ENCODE assay signal across 8 cellular contexts in the genomic region with DNA sequence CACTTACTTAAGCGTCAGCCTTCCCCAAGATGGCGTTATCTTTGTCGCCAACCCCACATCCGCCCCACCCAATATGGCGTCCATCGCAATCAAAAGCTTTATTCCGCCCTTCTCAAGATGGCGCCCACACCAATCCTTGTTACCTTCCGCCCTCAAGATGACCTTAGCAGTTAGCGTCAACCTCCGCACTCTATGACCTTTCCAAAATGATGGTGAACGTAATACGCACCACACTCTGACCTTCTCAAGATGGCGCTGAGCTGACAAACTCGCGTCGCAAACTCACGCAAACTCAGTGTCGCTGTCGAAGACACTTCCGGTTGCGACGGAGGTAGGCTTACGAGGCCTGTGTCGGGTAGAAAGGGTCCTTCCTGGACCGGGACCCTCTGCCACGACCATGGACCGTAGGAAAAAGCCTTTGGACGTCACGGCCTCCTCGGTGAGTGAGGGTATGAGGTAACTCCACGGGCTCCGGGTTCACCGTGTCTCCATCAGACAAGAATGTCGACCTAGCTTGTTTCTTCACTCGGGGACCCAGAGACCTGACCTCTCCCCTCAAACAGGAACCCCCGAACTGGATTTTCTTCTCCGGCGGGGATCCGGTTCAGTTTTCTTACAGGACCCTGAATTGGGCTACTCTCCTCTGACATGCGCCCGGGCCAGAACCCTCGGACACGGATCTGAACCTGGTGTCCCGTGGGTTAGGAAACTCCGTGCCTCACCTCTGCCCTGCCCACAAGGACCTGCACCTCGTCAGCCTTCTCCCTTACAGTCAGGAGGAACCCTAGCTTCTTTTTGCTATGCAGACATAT. TPM values are rescaled to one million over a fixed set of nuclear protein-coding genes. Genes with fewer than 3 reads are reported as not detected.
DNase-seq lines count a peak whose midpoint lies in the region; TF ChIP-seq lines count a peak whose summit lies in the region.

A gene (plus strand): TSS at position 323 of the 812 bp plus-strand sequence. CDS start 75 bp downstream, at position 398.

- H3K36me3 ChIP-seq in ES-I3 (ENCODE audit: insufficient read depth, low read length) = no peaks in the 10 kb centered on the region; the same call in 1 of the 2 replicates
- peaks cover 17% of the 10 kb centered on the region for H3K36me3 ChIP-seq in HAP-1 (replicated peaks)
- peaks cover 8% of the 10 kb centered on the region; the same call in 1 of the 2 replicates for H3K36me3 ChIP-seq in MM.1S (replicated peaks; ENCODE audit: insufficient read depth, low read length)
- peaks cover 6% of the 10 kb centered on the region for H3K36me3 ChIP-seq in neural cell (ENCODE audit: insufficient read depth, low read length)
- H3K36me3 ChIP-seq in stomach = peaks cover 21 to 25% (median 25%) of the 10 kb centered on the region in 4 donors

- TF ChIP-seq CTCF in MM.1S (IDR thresholded peaks at IDR 0.05; ENCODE audit: low read length) (no peak), fibroblast of villous mesenchyme (IDR thresholded peaks at IDR 0.05; ENCODE audit: insufficient read depth, low read depth, low read length) (no peak), neural cell (IDR thresholded peaks at IDR 0.05; ENCODE audit: poor library complexity, severe bottlenecking) (peak; percentile 52), stomach (IDR thresholded peaks at IDR 0.05) (no peak)

- peak within 1 kb of the TSS; percentile 85 for H2AFZ ChIP-seq in MM.1S (ENCODE audit: low read length)
- peak within 1 kb of the TSS; percentile 79 for H2AFZ ChIP-seq in neural cell (ENCODE audit: low read depth, low read length)

- H3K9me2 ChIP-seq in MM.1S (replicated peaks; ENCODE audit: insufficient read depth, low read length) (no peaks in the 10 kb centered on the region), neural cell (ENCODE audit: insufficient read depth, low read length) (no peaks in the 10 kb centered on the region)

- no peaks in the 10 kb centered on the region; the same call in 1 of the 2 replicates for H3K4me1 ChIP-seq in ES-I3 (ENCODE audit: insufficient read depth, low read length)
- peaks cover 18% of the 10 kb centered on the region for H3K4me1 ChIP-seq in HAP-1
- peaks cover 6% of the 10 kb centered on the region; the same call in 1 of the 2 replicates for H3K4me1 ChIP-seq in MM.1S (ENCODE audit: low read length)
- peaks cover 30 to 48% (median 43%) of the 10 kb centered on the region in 4 donors for H3K4me1 ChIP-seq in stomach

- H3K4me2 ChIP-seq in MM.1S (ENCODE audit: low read depth, low read length) (peak within 1 kb of the TSS; percentile 84), neural cell (ENCODE audit: low read length) (peak within 1 kb of the TSS; percentile 75)

- TF ChIP-seq RAD21 in neural cell (conservative IDR thresholded peaks at IDR 0.05) = peak; percentile 52

- TF ChIP-seq POLR2A in stomach (IDR thresholded peaks at IDR 0.05) = peak in 2 of 4 donors; percentile 34 to 46

- H4K20me1 ChIP-seq in MM.1S (ENCODE audit: insufficient read depth, low read length) (no peaks in the 10 kb centered on the region), neural cell (ENCODE audit: insufficient read depth) (no peaks in the 10 kb centered on the region)

- peaks cover 31% of the 10 kb centered on the region for H3K79me2 ChIP-seq in MM.1S (ENCODE audit: low read length)
- H3K79me2 ChIP-seq in neural cell (replicated peaks; ENCODE audit: insufficient read depth, low read length) = peaks cover 22% of the 10 kb centered on the region

- 0 to 1% (median 0%) methylated on average over 39 to 47 of the region's 47 CpGs for WGBS in stomach, 5 donors

- H3K4me3 ChIP-seq in HAP-1 = peak within 1 kb of the TSS; percentile 70
- peak within 1 kb of the TSS; percentile 75 for H3K4me3 ChIP-seq in MM.1S (ENCODE audit: low read length)
- H3K4me3 ChIP-seq in fibroblast of villous mesenchyme (ENCODE audit: low read depth, low read length) = peak within 1 kb of the TSS; percentile 99
- peak within 1 kb of the TSS; percentile 82 for H3K4me3 ChIP-seq in neural cell (ENCODE audit: low read length)
- H3K4me3 ChIP-seq in stomach = peak within 1 kb of the TSS; percentile 70 to 78 (median 76)

- H3K27ac ChIP-seq in MM.1S (ENCODE audit: low read length) = peak within 1 kb of the TSS; percentile 55; the same call in 1 of the 2 replicates
- peak within 1 kb of the TSS; percentile 79 for H3K27ac ChIP-seq in neural cell (ENCODE audit: low read length)
- peak within 1 kb of the TSS; percentile 82 to 97 (median 94) for H3K27ac ChIP-seq in stomach

- H3K9ac ChIP-seq in ES-I3 (ENCODE audit: low read depth, low read length) (peak within 1 kb of the TSS; percentile 54), MM.1S (ENCODE audit: low read length) (peak within 1 kb of the TSS; percentile 82), neural cell (ENCODE audit: low read length) (peak within 1 kb of the TSS; percentile 82)

- DNase-seq in HAP-1 (ENCODE audit: low spot score in 2 of 2) (peak; percentile 94 to 98), MM.1S (peak; percentile 99), SIG-M5 (lab: John Stamatoyannopoulos, UW) (peak; percentile 99), activated gamma-delta T cell (lab: John Stamatoyannopoulos, UW) (peak; percentile 24), fibroblast of villous mesenchyme (ENCODE audit: low read depth) (peak; percentile 100), stomach (peak; percentile 94)

- TF ChIP-seq EP300 in neural cell (conservative IDR thresholded peaks at IDR 0.05; ENCODE audit: poor library complexity, severe bottlenecking) = peak; percentile 85
- TF ChIP-seq EP300 in stomach (IDR thresholded peaks at IDR 0.05) = no peak

- intact Hi-C loops in stomach (cut with DNase I; ENCODE audit: low total_unique reads) = no loop called here

- in situ Hi-C loops in HAP-1 (cut with MboI; ENCODE audit: low sequenced_read_pairs) = no loop called here

- H3K9me3 ChIP-seq in ES-I3 (ENCODE audit: control insufficient read depth, insufficient read depth, low read length) = no peaks in the 10 kb centered on the region
- H3K9me3 ChIP-seq in HAP-1 = no peaks in the 10 kb centered on the region
- no peaks in the 10 kb centered on the region for H3K9me3 ChIP-seq in MM.1S (replicated peaks; ENCODE audit: insufficient read depth, low read length)
- H3K9me3 ChIP-seq in neural cell (ENCODE audit: low read length) = no peaks in the 10 kb centered on the region
- H3K9me3 ChIP-seq in stomach = no peaks in the 10 kb centered on the region

- H3K27me3 ChIP-seq in HAP-1 (ENCODE audit: low read depth) (no peaks in the 10 kb centered on the region), MM.1S (replicated peaks; ENCODE audit: insufficient read depth, low read length) (no peaks in the 10 kb centered on the region), neural cell (ENCODE audit: insufficient read depth, low read depth, low read length) (no peaks in the 10 kb centered on the region), stomach (no peaks in the 10 kb centered on the region)

- H3F3A ChIP-seq in MM.1S (ENCODE audit: insufficient read depth, low read length) (no peaks in the 10 kb centered on the region), neural cell (ENCODE audit: insufficient read depth, low read length, poor library complexity, severe bottlenecking) (peaks cover 4% of the 10 kb centered on the region)

TF ChIP-seq in neural cell, 6 proteins besides CTCF, POLR2A, EP300 and RAD21:
- no peak for TF ChIP-seq EZH2 (IDR thresholded peaks at IDR 0.05; ENCODE audit: borderline replicate concordance, insufficient read depth, low read length, poor library complexity, severe bottlenecking)
- TF ChIP-seq MXI1 (conservative IDR thresholded peaks at IDR 0.05; ENCODE audit: poor library complexity, severe bottlenecking) = peak; percentile 77
- TF ChIP-seq, protein P1, sequence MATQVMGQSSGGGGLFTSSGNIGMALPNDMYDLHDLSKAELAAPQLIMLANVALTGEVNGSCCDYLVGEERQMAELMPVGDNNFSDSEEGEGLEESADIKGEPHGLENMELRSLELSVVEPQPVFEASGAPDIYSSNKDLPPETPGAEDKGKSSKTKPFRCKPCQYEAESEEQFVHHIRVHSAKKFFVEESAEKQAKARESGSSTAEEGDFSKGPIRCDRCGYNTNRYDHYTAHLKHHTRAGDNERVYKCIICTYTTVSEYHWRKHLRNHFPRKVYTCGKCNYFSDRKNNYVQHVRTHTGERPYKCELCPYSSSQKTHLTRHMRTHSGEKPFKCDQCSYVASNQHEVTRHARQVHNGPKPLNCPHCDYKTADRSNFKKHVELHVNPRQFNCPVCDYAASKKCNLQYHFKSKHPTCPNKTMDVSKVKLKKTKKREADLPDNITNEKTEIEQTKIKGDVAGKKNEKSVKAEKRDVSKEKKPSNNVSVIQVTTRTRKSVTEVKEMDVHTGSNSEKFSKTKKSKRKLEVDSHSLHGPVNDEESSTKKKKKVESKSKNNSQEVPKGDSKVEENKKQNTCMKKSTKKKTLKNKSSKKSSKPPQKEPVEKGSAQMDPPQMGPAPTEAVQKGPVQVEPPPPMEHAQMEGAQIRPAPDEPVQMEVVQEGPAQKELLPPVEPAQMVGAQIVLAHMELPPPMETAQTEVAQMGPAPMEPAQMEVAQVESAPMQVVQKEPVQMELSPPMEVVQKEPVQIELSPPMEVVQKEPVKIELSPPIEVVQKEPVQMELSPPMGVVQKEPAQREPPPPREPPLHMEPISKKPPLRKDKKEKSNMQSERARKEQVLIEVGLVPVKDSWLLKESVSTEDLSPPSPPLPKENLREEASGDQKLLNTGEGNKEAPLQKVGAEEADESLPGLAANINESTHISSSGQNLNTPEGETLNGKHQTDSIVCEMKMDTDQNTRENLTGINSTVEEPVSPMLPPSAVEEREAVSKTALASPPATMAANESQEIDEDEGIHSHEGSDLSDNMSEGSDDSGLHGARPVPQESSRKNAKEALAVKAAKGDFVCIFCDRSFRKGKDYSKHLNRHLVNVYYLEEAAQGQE (IDR thresholded peaks at IDR 0.05; ENCODE audit: borderline replicate concordance) = peak; percentile 79
- TF ChIP-seq SMC3 (conservative IDR thresholded peaks at IDR 0.05; ENCODE audit: poor library complexity) = peak; percentile 60
- peak; percentile 45 for TF ChIP-seq TAF1 (IDR thresholded peaks at IDR 0.05; ENCODE audit: low read depth)
- peak; percentile 100 for TF ChIP-seq POLR2AphosphoS5 (IDR thresholded peaks at IDR 0.05)

RNA-seq across cellular contexts. Expression of the gene that starts here (rescaled TPM):
- total RNA-seq in fibroblast of villous mesenchyme (13.8 and 13.9 TPM in 2 replicates), stomach (10 to 100 TPM in 4 of 5 donors, 1 to 10 TPM in 1; 8.5 to 44.0 (median 19.6) TPM)
- polyA plus RNA-seq in neural cell (15.9 and 18.0 TPM in 2 replicates), stomach (10 to 100 TPM; 12.5 to 26.7 (median 15.3) TPM)
- polyA minus RNA-seq in neural cell = 21.9 and 26.3 TPM in 2 replicates

Comparison
In these comparisons a context has a peak if more than half of its experiments do, and no peak if none do; other contexts are left out.
1. Peak in every context shown above with its lines: DNase-seq, H3K4me3 ChIP-seq and H3K27ac ChIP-seq.
2. DNase-seq: peak in every context shown above with its lines; median percentile 100 in fibroblast of villous mesenchyme; 99 in MM.1S; 99 in SIG-M5; 96 in HAP-1; 94 in stomach; 24 in activated gamma-delta T cell.